In the genomic region with DNA sequence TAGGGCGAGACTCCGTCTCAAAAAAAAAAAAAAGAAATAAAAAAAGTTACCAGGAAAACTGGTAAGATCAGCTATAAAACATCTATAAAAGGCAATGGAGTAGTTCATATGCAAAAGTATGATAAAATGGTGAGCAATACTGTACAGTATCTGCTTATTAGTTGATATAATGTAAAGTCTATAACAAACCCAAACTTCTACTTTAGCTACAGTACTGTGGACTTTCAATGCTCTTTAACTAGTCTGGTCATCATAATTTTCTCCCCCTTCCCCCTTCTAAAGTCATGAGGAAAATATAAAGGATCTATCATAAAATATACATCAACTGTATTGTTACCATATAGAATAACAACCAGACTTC, we compare ENCODE assay signal across 2 cellular contexts.
TF ChIP-seq lines count a peak whose summit lies in the region.

No MANE protein-coding gene starts in this region.

TF ChIP-seq in SK-N-SH, 30 proteins besides CTCF, POLR2A, EP300 and RAD21 (continued from another document):
- 0 out of 2 replicates have a peak, but pooled peaks have one; percentile 1 for TF ChIP-seq FOSL2 (IDR thresholded peaks at IDR 0.05; ENCODE audit: borderline replicate concordance, low read depth)

TF ChIP-seq in SK-N-SH treated with all-trans-retinoic acid at 6 μM for 48 hours, 23 proteins besides CTCF, POLR2A, EP300 and RAD21 (continued from another document):
- TF ChIP-seq, protein P1, sequence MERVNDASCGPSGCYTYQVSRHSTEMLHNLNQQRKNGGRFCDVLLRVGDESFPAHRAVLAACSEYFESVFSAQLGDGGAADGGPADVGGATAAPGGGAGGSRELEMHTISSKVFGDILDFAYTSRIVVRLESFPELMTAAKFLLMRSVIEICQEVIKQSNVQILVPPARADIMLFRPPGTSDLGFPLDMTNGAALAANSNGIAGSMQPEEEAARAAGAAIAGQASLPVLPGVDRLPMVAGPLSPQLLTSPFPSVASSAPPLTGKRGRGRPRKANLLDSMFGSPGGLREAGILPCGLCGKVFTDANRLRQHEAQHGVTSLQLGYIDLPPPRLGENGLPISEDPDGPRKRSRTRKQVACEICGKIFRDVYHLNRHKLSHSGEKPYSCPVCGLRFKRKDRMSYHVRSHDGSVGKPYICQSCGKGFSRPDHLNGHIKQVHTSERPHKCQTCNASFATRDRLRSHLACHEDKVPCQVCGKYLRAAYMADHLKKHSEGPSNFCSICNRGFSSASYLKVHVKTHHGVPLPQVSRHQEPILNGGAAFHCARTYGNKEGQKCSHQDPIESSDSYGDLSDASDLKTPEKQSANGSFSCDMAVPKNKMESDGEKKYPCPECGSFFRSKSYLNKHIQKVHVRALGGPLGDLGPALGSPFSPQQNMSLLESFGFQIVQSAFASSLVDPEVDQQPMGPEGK (CRISPR knock-in tag; IDR thresholded peaks at IDR 0.05; ENCODE audit: borderline replicate concordance) = no peak
- TF ChIP-seq TOX (CRISPR knock-in tag; IDR thresholded peaks at IDR 0.05; ENCODE audit: borderline replicate concordance) (no peak), ZC3H10 (CRISPR knock-in tag; IDR thresholded peaks at IDR 0.05) (no peak), PPARA (CRISPR knock-in tag; IDR thresholded peaks at IDR 0.05; ENCODE audit: borderline replicate concordance) (no peak), RARB (CRISPR knock-in tag; IDR thresholded peaks at IDR 0.05) (no peak), SNAI2 (CRISPR knock-in tag; IDR thresholded peaks at IDR 0.05) (no peak), ZNF8 (CRISPR knock-in tag; IDR thresholded peaks at IDR 0.05) (no peak), GLIS3 (CRISPR knock-in tag; IDR thresholded peaks at IDR 0.05) (no peak)
- TF ChIP-seq, protein P2, sequence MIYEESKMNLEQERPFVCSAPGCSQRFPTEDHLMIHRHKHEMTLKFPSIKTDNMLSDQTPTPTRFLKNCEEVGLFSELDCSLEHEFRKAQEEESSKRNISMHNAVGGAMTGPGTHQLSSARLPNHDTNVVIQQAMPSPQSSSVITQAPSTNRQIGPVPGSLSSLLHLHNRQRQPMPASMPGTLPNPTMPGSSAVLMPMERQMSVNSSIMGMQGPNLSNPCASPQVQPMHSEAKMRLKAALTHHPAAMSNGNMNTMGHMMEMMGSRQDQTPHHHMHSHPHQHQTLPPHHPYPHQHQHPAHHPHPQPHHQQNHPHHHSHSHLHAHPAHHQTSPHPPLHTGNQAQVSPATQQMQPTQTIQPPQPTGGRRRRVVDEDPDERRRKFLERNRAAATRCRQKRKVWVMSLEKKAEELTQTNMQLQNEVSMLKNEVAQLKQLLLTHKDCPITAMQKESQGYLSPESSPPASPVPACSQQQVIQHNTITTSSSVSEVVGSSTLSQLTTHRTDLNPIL (CRISPR knock-in tag; IDR thresholded peaks at IDR 0.05; ENCODE audit: low read depth) = no peak
- TF ChIP-seq, protein P3, sequence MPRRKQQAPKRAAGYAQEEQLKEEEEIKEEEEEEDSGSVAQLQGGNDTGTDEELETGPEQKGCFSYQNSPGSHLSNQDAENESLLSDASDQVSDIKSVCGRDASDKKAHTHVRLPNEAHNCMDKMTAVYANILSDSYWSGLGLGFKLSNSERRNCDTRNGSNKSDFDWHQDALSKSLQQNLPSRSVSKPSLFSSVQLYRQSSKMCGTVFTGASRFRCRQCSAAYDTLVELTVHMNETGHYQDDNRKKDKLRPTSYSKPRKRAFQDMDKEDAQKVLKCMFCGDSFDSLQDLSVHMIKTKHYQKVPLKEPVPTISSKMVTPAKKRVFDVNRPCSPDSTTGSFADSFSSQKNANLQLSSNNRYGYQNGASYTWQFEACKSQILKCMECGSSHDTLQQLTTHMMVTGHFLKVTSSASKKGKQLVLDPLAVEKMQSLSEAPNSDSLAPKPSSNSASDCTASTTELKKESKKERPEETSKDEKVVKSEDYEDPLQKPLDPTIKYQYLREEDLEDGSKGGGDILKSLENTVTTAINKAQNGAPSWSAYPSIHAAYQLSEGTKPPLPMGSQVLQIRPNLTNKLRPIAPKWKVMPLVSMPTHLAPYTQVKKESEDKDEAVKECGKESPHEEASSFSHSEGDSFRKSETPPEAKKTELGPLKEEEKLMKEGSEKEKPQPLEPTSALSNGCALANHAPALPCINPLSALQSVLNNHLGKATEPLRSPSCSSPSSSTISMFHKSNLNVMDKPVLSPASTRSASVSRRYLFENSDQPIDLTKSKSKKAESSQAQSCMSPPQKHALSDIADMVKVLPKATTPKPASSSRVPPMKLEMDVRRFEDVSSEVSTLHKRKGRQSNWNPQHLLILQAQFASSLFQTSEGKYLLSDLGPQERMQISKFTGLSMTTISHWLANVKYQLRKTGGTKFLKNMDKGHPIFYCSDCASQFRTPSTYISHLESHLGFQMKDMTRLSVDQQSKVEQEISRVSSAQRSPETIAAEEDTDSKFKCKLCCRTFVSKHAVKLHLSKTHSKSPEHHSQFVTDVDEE (CRISPR knock-in tag; IDR thresholded peaks at IDR 0.05) = no peak
TF ChIP-seq in SK-N-SH treated with all-trans-retinoic acid at 6 μM for 48 hours: peak in this region for 0.
